8 cellular contexts compared by ENCODE assay signal in genomic region chr14:93994919-93995682, GRCh38. TPM values are rescaled to one million over a fixed set of nuclear protein-coding genes. Genes with fewer than 3 reads are reported as not detected.
DNase-seq lines count a peak whose midpoint lies in the region; ATAC-seq and TF ChIP-seq lines count a peak whose summit lies in the region.

No MANE protein-coding gene starts in this region.

- H3K27ac ChIP-seq in CD4-positive, CD25-positive, alpha-beta regulatory T cell (ENCODE audit: insufficient read depth, low read length, poor library complexity, severe bottlenecking) = no peak overlapping the region
- no peak overlapping the region for H3K27ac ChIP-seq in Panc1 (ENCODE audit: low read length)
- H3K27ac ChIP-seq in brain microvascular endothelial cell = no peak overlapping the region

- no peak overlapping the region for H3K4me3 Mint-ChIP-seq in CD4-positive, CD25-positive, alpha-beta regulatory T cell

- CTCF ChIA-PET in Panc1 (lab: Charles Lee) = interaction anchor here (2.1 kb wide), 1 partner anchor 56 kb away, joined by 6 read pairs; no protein-coding TSS in a partner anchor

- no peaks in the 10 kb centered on the region for H3K27me3 ChIP-seq in CD4-positive, CD25-positive, alpha-beta regulatory T cell (ENCODE audit: control insufficient read depth, insufficient read depth, low read length)
- H3K27me3 ChIP-seq in Panc1 (ENCODE audit: control insufficient read depth, insufficient read depth, low read length) = no peaks in the 10 kb centered on the region
- H3K27me3 ChIP-seq in brain microvascular endothelial cell (replicated peaks) = peaks cover 6% of the 10 kb centered on the region

- intact Hi-C loops in Panc1 (cut with micrococcal nuclease; ENCODE audit: unreplicated experiment) = no loop called here

- H3K27me3 Mint-ChIP-seq in CD4-positive, CD25-positive, alpha-beta regulatory T cell = no peaks in the 10 kb centered on the region

- no peaks in the 10 kb centered on the region for H3K36me3 Mint-ChIP-seq in CD4-positive, CD25-positive, alpha-beta regulatory T cell

- peaks cover 0 to 4% (median 0%) of the 10 kb centered on the region in 4 donors for H3K4me1 Mint-ChIP-seq in CD4-positive, CD25-positive, alpha-beta regulatory T cell

- peak; percentile 73 to 75 for ATAC-seq in CD4-positive, CD25-positive, alpha-beta regulatory T cell (ENCODE audit: low read depth in 2 of 2)
- ATAC-seq in Panc1 (0 out of 2 replicates have a peak, but pooled peaks have one; percentile 51), omental fat pad (ENCODE audit: low FRiP score) (peak; percentile 93), GM18517 (IDR thresholded peaks at IDR 0.05; ENCODE audit: unreplicated experiment) (no peak), GM18909 (IDR thresholded peaks at IDR 0.05; ENCODE audit: poor library complexity, unreplicated experiment) (no peak), HG03565 (IDR thresholded peaks at IDR 0.05; ENCODE audit: unreplicated experiment) (no peak)

- POLR2A ChIA-PET in Panc1 (lab: Charles Lee) = no interaction called here

- H3K36me3 ChIP-seq in CD4-positive, CD25-positive, alpha-beta regulatory T cell (ENCODE audit: control insufficient read depth, insufficient read depth, low read length) = no peaks in the 10 kb centered on the region
- H3K36me3 ChIP-seq in Panc1 (ENCODE audit: control insufficient read depth, insufficient read depth, low read length) (no peaks in the 10 kb centered on the region), brain microvascular endothelial cell (replicated peaks) (no peaks in the 10 kb centered on the region)

- no peaks in the 10 kb centered on the region for H3K4me1 ChIP-seq in CD4-positive, CD25-positive, alpha-beta regulatory T cell (ENCODE audit: control insufficient read depth, insufficient read depth, low read length, poor library complexity, severe bottlenecking)
- no peaks in the 10 kb centered on the region for H3K4me1 ChIP-seq in Panc1 (ENCODE audit: control insufficient read depth, insufficient read depth, low read length)

- DNase-seq in CD4-positive, CD25-positive, alpha-beta regulatory T cell = peak in 1 of 3 donors; percentile 50
- DNase-seq in Panc1 (ENCODE audit: low read depth, low spot score) (no peak), brain microvascular endothelial cell (peak; percentile 19), omental fat pad (ENCODE audit: low spot score) (no peak), NCI-H1436 (lab: John Stamatoyannopoulos, UW) (no peak)

- H3K27ac Mint-ChIP-seq in CD4-positive, CD25-positive, alpha-beta regulatory T cell = no peak overlapping the region

- H3K9me3 ChIP-seq in CD4-positive, CD25-positive, alpha-beta regulatory T cell (ENCODE audit: control insufficient read depth in 2 of 2, low read length in 2 of 2) = no peaks in the 10 kb centered on the region
- no peaks in the 10 kb centered on the region for H3K9me3 ChIP-seq in Panc1 (ENCODE audit: control insufficient read depth, insufficient read depth, low read depth, low read length)

- TF ChIP-seq CTCF in Panc1 (IDR thresholded peaks at IDR 0.05) = no peak
- no peak for TF ChIP-seq CTCF in brain microvascular endothelial cell (IDR thresholded peaks at IDR 0.05; ENCODE audit: low read depth, low read length, missing control alignments)
- TF ChIP-seq CTCF in omental fat pad (IDR thresholded peaks at IDR 0.05) = no peak

- no peaks in the 10 kb centered on the region for H3K9me3 Mint-ChIP-seq in CD4-positive, CD25-positive, alpha-beta regulatory T cell

- in situ Hi-C loops in Panc1 (cut with HindIII; ENCODE audit: low pct_unique_long_range_greater_than_20kb, low sequenced_read_pairs) = no loop called here
- in situ Hi-C loops in brain microvascular endothelial cell (cut with HindIII; ENCODE audit: low pct_ligation_motif_present, low sequenced_read_pairs) = no loop called here

- BruUV-seq in Panc1 (replicated peaks; lab: Mats Ljungman, UMichigan) = no TSS peak

- no peak overlapping the region for H3K4me3 ChIP-seq in CD4-positive, CD25-positive, alpha-beta regulatory T cell (ENCODE audit: low read depth, low read length)
- H3K4me3 ChIP-seq in Panc1 (ENCODE audit: low read depth in 2 of 2, low read length in 2 of 2) (no peak overlapping the region), brain microvascular endothelial cell (ENCODE audit: low read depth, low read length) (no peak overlapping the region)

RNA-seq across cellular contexts. Expression of gene CCDC197, which starts 2.0 kb away (rescaled TPM):
- not detected for total RNA-seq in CD4-positive, CD25-positive, alpha-beta regulatory T cell
- not detected for polyA plus RNA-seq in CD4-positive, CD25-positive, alpha-beta regulatory T cell
- total RNA-seq in Panc1 (2021; ENCODE audit: unreplicated experiment) (not detected), omental fat pad (not detected)
- not detected for polyA plus RNA-seq in Panc1 (2012; ENCODE audit: insufficient read length)

RNA-seq across cellular contexts. Expression of gene ASB2, which starts 18.7 kb away (rescaled TPM):
- total RNA-seq in CD4-positive, CD25-positive, alpha-beta regulatory T cell = 0.96 TPM
- polyA plus RNA-seq in CD4-positive, CD25-positive, alpha-beta regulatory T cell = 1 to 10 TPM; 2.6 to 5.7 (median 4.9) TPM
- total RNA-seq in Panc1 (2021; ENCODE audit: unreplicated experiment) (0.28 TPM), omental fat pad (1 to 10 TPM in 1 of 4 donors, under 1 TPM in 3; 0.36 to 2.4 (median 0.56) TPM)
- polyA plus RNA-seq in Panc1 (2012; ENCODE audit: insufficient read length) = 0.45 TPM

RNA-seq across cellular contexts. Expression of gene OTUB2, which starts 31.0 kb away (rescaled TPM):
- 0.25 TPM for total RNA-seq in CD4-positive, CD25-positive, alpha-beta regulatory T cell
- under 1 TPM in 3 of 4 donors, not detected in 1; 0.33 to 0.46 (median 0.41) TPM for polyA plus RNA-seq in CD4-positive, CD25-positive, alpha-beta regulatory T cell
- total RNA-seq in Panc1 (2021; ENCODE audit: unreplicated experiment) (3.4 TPM), omental fat pad (1 to 10 TPM in 2 of 4 donors, under 1 TPM in 2; 0.47 to 1.7 (median 0.96) TPM)
- polyA plus RNA-seq in Panc1 (2012; ENCODE audit: insufficient read length) = 3.4 TPM

Comparison
In these comparisons a context has a peak if more than half of its experiments do, and no peak if none do; other contexts are left out.
1. ATAC-seq: peak in CD4-positive, CD25-positive, alpha-beta regulatory T cell (2 of 2), Panc1 (single experiment) and omental fat pad (single experiment); none in GM18517 (single experiment), GM18909 (single experiment) and HG03565 (single experiment).